In genomic region chr15:99014803-99015676, GRCh38 we compare ENCODE assay signal across 1 cellular context.
TF ChIP-seq lines count a peak whose summit lies in the region.

No MANE protein-coding gene starts in this region.

TF ChIP-seq in HepG2, 621 proteins besides CTCF, POLR2A, EP300 and RAD21 (continued from another document and continues in another):
- no peak for TF ChIP-seq ZNF407 (CRISPR knock-in tag; IDR thresholded peaks at IDR 0.05; ENCODE audit: not compliant biosample characterization)
- TF ChIP-seq TRIM22 (IDR thresholded peaks at IDR 0.05): no peak
- no peak for TF ChIP-seq JUN (CRISPR knock-in tag; IDR thresholded peaks at IDR 0.05)
- TF ChIP-seq, protein P1, sequence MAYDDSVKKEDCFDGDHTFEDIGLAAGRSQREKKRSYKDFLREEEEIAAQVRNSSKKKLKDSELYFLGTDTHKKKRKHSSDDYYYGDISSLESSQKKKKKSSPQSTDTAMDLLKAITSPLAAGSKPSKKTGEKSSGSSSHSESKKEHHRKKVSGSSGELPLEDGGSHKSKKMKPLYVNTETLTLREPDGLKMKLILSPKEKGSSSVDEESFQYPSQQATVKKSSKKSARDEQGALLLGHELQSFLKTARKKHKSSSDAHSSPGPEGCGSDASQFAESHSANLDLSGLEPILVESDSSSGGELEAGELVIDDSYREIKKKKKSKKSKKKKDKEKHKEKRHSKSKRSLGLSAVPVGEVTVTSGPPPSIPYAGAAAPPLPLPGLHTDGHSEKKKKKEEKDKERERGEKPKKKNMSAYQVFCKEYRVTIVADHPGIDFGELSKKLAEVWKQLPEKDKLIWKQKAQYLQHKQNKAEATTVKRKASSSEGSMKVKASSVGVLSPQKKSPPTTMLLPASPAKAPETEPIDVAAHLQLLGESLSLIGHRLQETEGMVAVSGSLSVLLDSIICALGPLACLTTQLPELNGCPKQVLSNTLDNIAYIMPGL (CRISPR knock-in tag; IDR thresholded peaks at IDR 0.05; ENCODE audit: borderline replicate concordance in 1 of 2, low read depth in 1 of 2): 0 out of 4 replicates have a peak, but pooled peaks of 1 of the 2 experiments have one; percentile 23
- TF ChIP-seq SP2 (CRISPR knock-in tag; IDR thresholded peaks at IDR 0.05): no peak
- TF ChIP-seq MTF2 (CRISPR knock-in tag; IDR thresholded peaks at IDR 0.05; ENCODE audit: borderline replicate concordance): peak; percentile 77; the same call in 1 of the 2 replicates
- TF ChIP-seq, protein P2, sequence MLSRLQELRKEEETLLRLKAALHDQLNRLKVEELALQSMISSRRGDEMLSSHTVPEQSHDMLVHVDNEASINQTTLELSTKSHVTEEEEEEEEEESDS (CRISPR knock-in tag; IDR thresholded peaks at IDR 0.05; ENCODE audit: borderline replicate concordance): no peak
- TF ChIP-seq TEAD3 (CRISPR knock-in tag; optimal IDR thresholded peaks at IDR 0.05; ENCODE audit: borderline replicate concordance): no peak
- TF ChIP-seq FOXA3 (CRISPR knock-in tag; IDR thresholded peaks at IDR 0.05): no peak
- no peak for TF ChIP-seq RARG (CRISPR knock-in tag; IDR thresholded peaks at IDR 0.05; ENCODE audit: low read depth)
- peak; percentile 70 for TF ChIP-seq SIX4 (CRISPR knock-in tag; IDR thresholded peaks at IDR 0.05)
- TF ChIP-seq RCOR2 (CRISPR knock-in tag; IDR thresholded peaks at IDR 0.05): no peak
- no peak for TF ChIP-seq USF2 (IDR thresholded peaks at IDR 0.05; ENCODE audit: low read depth, low read length)
- no peak for TF ChIP-seq USF2 (CRISPR knock-in tag; IDR thresholded peaks at IDR 0.05; ENCODE audit: borderline replicate concordance)
- TF ChIP-seq MTA1 (CRISPR knock-in tag; IDR thresholded peaks at IDR 0.05; ENCODE audit: borderline replicate concordance): no peak
- no peak for TF ChIP-seq PAX8 (CRISPR knock-in tag; IDR thresholded peaks at IDR 0.05; ENCODE audit: borderline replicate concordance)
- TF ChIP-seq ZNF614 (CRISPR knock-in tag; IDR thresholded peaks at IDR 0.05; ENCODE audit: borderline replicate concordance): no peak
- TF ChIP-seq CENPT (CRISPR knock-in tag; IDR thresholded peaks at IDR 0.05; ENCODE audit: low read depth): no peak
- TF ChIP-seq ZFX (CRISPR knock-in tag; IDR thresholded peaks at IDR 0.05; ENCODE audit: low read depth): 0 out of 2 replicates have a peak, but pooled peaks have one; percentile 29
- TF ChIP-seq MBD4 (IDR thresholded peaks at IDR 0.05; ENCODE audit: borderline replicate concordance, low read length): no peak
- TF ChIP-seq SIX1 (CRISPR knock-in tag; IDR thresholded peaks at IDR 0.05; ENCODE audit: borderline replicate concordance): peak; percentile 81; the same call in 1 of the 2 replicates
- TF ChIP-seq ZNF800 (CRISPR knock-in tag; IDR thresholded peaks at IDR 0.05): peak; percentile 95
- TF ChIP-seq, protein P3, sequence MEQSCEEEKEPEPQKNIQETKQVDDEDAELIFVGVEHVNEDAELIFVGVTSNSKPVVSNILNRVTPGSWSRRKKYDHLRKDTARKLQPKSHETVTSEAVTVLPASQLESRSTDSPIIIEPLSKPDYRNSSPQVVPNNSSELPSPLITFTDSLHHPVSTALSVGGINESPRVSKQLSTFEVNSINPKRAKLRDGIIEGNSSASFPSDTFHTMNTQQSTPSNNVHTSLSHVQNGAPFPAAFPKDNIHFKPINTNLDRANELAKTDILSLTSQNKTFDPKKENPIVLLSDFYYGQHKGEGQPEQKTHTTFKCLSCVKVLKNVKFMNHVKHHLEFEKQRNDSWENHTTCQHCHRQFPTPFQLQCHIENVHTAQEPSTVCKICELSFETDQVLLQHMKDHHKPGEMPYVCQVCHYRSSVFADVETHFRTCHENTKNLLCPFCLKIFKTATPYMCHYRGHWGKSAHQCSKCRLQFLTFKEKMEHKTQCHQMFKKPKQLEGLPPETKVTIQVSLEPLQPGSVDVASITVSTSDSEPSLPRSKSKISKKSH (CRISPR knock-in tag; IDR thresholded peaks at IDR 0.05; ENCODE audit: borderline replicate concordance): no peak
- no peak for TF ChIP-seq ZNF30 (CRISPR knock-in tag; IDR thresholded peaks at IDR 0.05)
- no peak for TF ChIP-seq SNAPC2 (CRISPR knock-in tag; IDR thresholded peaks at IDR 0.05)
- TF ChIP-seq CHCHD3 (CRISPR knock-in tag; IDR thresholded peaks at IDR 0.05): no peak
- no peak for TF ChIP-seq JUND (CRISPR knock-in tag; IDR thresholded peaks at IDR 0.05)
- 0 out of 2 replicates have a peak, but pooled peaks have one; percentile 40 for TF ChIP-seq ZNF607 (CRISPR knock-in tag; IDR thresholded peaks at IDR 0.05; ENCODE audit: borderline replicate concordance)
- no peak for TF ChIP-seq ZNF414 (CRISPR knock-in tag; IDR thresholded peaks at IDR 0.05)
- no peak for TF ChIP-seq ZBTB43 (CRISPR knock-in tag; conservative IDR thresholded peaks at IDR 0.05)
- TF ChIP-seq, protein P4, sequence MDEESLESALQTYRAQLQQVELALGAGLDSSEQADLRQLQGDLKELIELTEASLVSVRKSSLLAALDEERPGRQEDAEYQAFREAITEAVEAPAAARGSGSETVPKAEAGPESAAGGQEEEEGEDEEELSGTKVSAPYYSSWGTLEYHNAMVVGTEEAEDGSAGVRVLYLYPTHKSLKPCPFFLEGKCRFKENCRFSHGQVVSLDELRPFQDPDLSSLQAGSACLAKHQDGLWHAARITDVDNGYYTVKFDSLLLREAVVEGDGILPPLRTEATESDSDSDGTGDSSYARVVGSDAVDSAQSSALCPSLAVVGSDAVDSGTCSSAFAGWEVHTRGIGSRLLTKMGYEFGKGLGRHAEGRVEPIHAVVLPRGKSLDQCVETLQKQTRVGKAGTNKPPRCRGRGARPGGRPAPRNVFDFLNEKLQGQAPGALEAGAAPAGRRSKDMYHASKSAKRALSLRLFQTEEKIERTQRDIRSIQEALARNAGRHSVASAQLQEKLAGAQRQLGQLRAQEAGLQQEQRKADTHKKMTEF (CRISPR knock-in tag; IDR thresholded peaks at IDR 0.05): peak; percentile 45; the same call in 1 of the 2 replicates
- TF ChIP-seq HMG20B (CRISPR knock-in tag; conservative IDR thresholded peaks at IDR 0.05): no peak
- TF ChIP-seq PREB (CRISPR knock-in tag; IDR thresholded peaks at IDR 0.05): no peak
